Comparison of ENCODE assay signal across 30 cellular contexts in genomic region chr11:100936781-100937180, GRCh38.
"Had no signal": no experiment of that assay in that cellular context is flagged by ENCODE, and none has a peak within 500 bp of the region (broad histone marks: within the 10 kb centered on the region; RNA-seq: fewer than 3 reads in every experiment).

No MANE protein-coding gene starts in this region.

- FAIRE-seq: small intestine had no signal

- H3K36me3 ChIP-seq: neural progenitor cell, ovary, right lobe of liver, sigmoid colon, suprapubic skin, tibial artery, transverse colon, upper lobe of right lung, uterus had no signal

- H3K9me3 Mint-ChIP-seq: natural killer cell; nephron; neural progenitor cell; stimulated activated memory B cell treated with anti-CD40 and anti-IgM and Interleukin-4, amounts not matched to agents 10 μg/mL and 1 μg/mL and 100 μg/mL, for 72 hours; stimulated activated naive CD8-positive, alpha-beta T cell treated with anti-CD3 and anti-CD28 coated beads, Interleukin-15, amount 100 ng/mL, for 72 hours; type B pancreatic cell had no signal

- H3K4me1 Mint-ChIP-seq: natural killer cell; stimulated activated naive CD8-positive, alpha-beta T cell treated with anti-CD3 and anti-CD28 coated beads, Interleukin-15, amount 100 ng/mL, for 72 hours had no signal

- H3K4me3 ChIP-seq: neural progenitor cell, ovary, psoas muscle, right lobe of liver, sigmoid colon, suprapubic skin, testis, tibial artery, transverse colon, upper lobe of right lung, uterus had no signal

- H3K4me1 ChIP-seq: parathyroid adenoma, right lobe of liver, sigmoid colon, suprapubic skin, testis, tibial artery, transverse colon, upper lobe of right lung, uterus had no signal

- H3K27ac ChIP-seq: neural progenitor cell, ovary, parathyroid adenoma, psoas muscle, right lobe of liver, sigmoid colon, suprapubic skin, testis, tibial artery, transverse colon, upper lobe of right lung, uterus had no signal

- H3K9me3 ChIP-seq: ovary, psoas muscle, right lobe of liver, sigmoid colon, suprapubic skin, testis, tibial artery, transverse colon, upper lobe of right lung, uterus had no signal

- H3K27ac Mint-ChIP-seq: natural killer cell; nephron; neural progenitor cell; progenitor cell of endocrine pancreas; stimulated activated memory B cell treated with anti-CD40 and anti-IgM and Interleukin-4, amounts not matched to agents 10 μg/mL and 1 μg/mL and 100 μg/mL, for 72 hours; stimulated activated naive CD8-positive, alpha-beta T cell treated with anti-CD3 and anti-CD28 coated beads, Interleukin-15, amount 100 ng/mL, for 72 hours; type B pancreatic cell had no signal

- H3K9ac ChIP-seq: neural progenitor cell, parathyroid adenoma had no signal

- DNase-seq: natural killer cell; occipital lobe; ovary; posterior cingulate gyrus; psoas muscle; right cardiac atrium; right lobe of liver; sigmoid colon; small intestine; stimulated activated CD4-positive, alpha-beta T cell treated with anti-CD3 and anti-CD28 coated beads, Interleukin-12 subunit alpha, Interleukin-12 subunit beta, amount 100 ng/mL, for 4 hours; stimulated activated CD4-positive, alpha-beta T cell treated with anti-CD3 and anti-CD28 coated beads, Interleukin-1b, Interleukin-23, amount 100 ng/mL, for 48 hours; stimulated activated CD4-positive, alpha-beta T cell treated with anti-CD3 and anti-CD28 coated beads, Interleukin-4, amount 100 ng/mL, for 1 hour; stimulated activated CD4-positive, alpha-beta T cell treated with anti-CD3 and anti-CD28 coated beads, Interleukin-4, amount 100 ng/mL, for 4 hours; stimulated activated CD8-positive, alpha-beta memory T cell treated with anti-CD3 and anti-CD28 coated beads, Interleukin-4, amount 100 ng/mL, for 48 hours; stimulated activated naive CD4-positive, alpha-beta T cell; stimulated activated naive CD8-positive, alpha-beta T cell treated with anti-CD3 and anti-CD28 coated beads, Interleukin-15, amount 100 ng/mL, for 72 hours; stimulated activated naive CD8-positive, alpha-beta T cell treated with anti-CD3 and anti-CD28 coated beads, Interleukin-15, Interleukin-2, amounts not matched to agents 100 U/mL and 50 U/mL, for 24 hours; substantia nigra; testis; tibial artery; transverse colon; upper lobe of right lung; uterus had no signal

- H3K27me3 Mint-ChIP-seq: progenitor cell of endocrine pancreas; stimulated activated memory B cell treated with anti-CD40 and anti-IgM and Interleukin-4, amounts not matched to agents 10 μg/mL and 1 μg/mL and 100 μg/mL, for 72 hours; stimulated activated naive CD8-positive, alpha-beta T cell treated with anti-CD3 and anti-CD28 coated beads, Interleukin-15, amount 100 ng/mL, for 72 hours; type B pancreatic cell had no signal

- H3K4me3 Mint-ChIP-seq: natural killer cell; nephron; neural progenitor cell; stimulated activated memory B cell treated with anti-CD40 and anti-IgM and Interleukin-4, amounts not matched to agents 10 μg/mL and 1 μg/mL and 100 μg/mL, for 72 hours; stimulated activated naive CD8-positive, alpha-beta T cell treated with anti-CD3 and anti-CD28 coated beads, Interleukin-15, amount 100 ng/mL, for 72 hours; type B pancreatic cell had no signal

- H3K27me3 ChIP-seq: neural progenitor cell, ovary, right lobe of liver, sigmoid colon, suprapubic skin, testis, tibial artery, transverse colon, upper lobe of right lung, uterus had no signal

- H3K36me3 Mint-ChIP-seq: natural killer cell, neural progenitor cell had no signal
